In the genomic region with DNA sequence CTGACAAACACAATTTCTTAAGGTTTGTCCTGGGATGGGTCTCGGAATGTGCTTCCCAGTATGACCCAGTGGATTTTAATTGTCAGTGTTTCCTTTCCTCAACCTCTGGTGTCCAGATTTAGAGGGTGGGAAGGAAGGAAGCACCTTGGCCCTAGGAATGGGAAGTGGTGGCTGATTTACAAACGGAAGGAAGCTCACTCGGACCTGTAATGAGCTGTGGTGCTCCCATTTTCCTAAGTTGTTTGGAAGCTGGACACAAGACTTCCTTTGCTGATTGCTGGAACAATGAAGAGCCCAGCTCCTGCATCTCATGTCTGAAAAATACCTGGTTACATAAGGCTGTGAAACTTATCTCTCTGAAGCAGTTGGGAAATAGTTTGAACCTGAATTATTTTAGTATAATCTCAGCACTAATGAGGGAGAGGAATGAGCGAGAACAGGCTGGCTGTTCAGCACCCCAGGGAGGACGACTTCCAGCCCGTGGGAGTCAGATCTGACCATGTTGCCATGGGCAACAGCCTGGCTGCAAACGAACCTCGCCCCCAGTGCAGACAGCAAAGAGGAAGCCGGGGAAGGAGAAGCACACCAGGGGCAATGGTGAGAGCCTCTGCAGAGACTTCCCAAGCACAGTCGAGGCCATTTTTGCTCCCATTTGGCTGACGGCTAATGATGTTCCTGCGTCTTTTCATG, we compare ENCODE assay signal across 13 cellular contexts.
DNase-seq lines count a peak whose midpoint lies in the region; ATAC-seq and TF ChIP-seq lines count a peak whose summit lies in the region.
"Had no signal": no experiment of that assay in that cellular context is flagged by ENCODE, and none has a peak within 500 bp of the region (broad histone marks: within the 10 kb centered on the region; RNA-seq: fewer than 3 reads in every experiment).

No MANE protein-coding gene starts in this region.

- H3F3A ChIP-seq in PC-9 (ENCODE audit: insufficient read depth, low read depth), result no peaks in the 10 kb centered on the region

- H3K9me3 ChIP-seq in Karpas-422 (ENCODE audit: low read length), result no peaks in the 10 kb centered on the region
- H3K9me3 ChIP-seq in iPS-18a (ENCODE audit: control insufficient read depth, low read depth, low read length), result peaks cover 4% of the 10 kb centered on the region
- H3K9me3 ChIP-seq in PC-9 (ENCODE audit: insufficient read depth, low read depth), result no peaks in the 10 kb centered on the region

- H3K27ac ChIP-seq in Karpas-422 (ENCODE audit: low read length) (no peak overlapping the region), angular gyrus (ENCODE audit: low read depth, low read length) (peak overlapping the region; percentile 72), iPS-18a (ENCODE audit: low read length) (peak overlapping the region; percentile 41), PC-9 (no peak overlapping the region)

- no peaks in the 10 kb centered on the region for H3K9me3 Mint-ChIP-seq in activated naive CD4-positive, alpha-beta T cell treated with anti-CD3 and anti-CD28 coated beads, Interleukin-2, amount 10 ng/mL, durations not matched to agents 7 days and 5 days
- H3K9me3 Mint-ChIP-seq: activated CD4-positive, alpha-beta T cell treated with anti-CD3 and anti-CD28 coated beads, Interleukin-2, amount 10 ng/mL, durations not matched to agents 7 days and 5 days; activated naive CD4-positive, alpha-beta T cell treated with anti-CD3 and anti-CD28 coated beads, Interleukin-2, amount 50 U/mL, for 72 hours; effector memory CD8-positive, alpha-beta T cell had no signal

- CTCF ChIA-PET in PC-9 (lab: Charles Lee), result no interaction called here
- CTCF ChIA-PET in activated naive CD4-positive, alpha-beta T cell treated with anti-CD3 and anti-CD28 coated beads, Interleukin-2, amount 10 ng/mL, durations not matched to agents 7 days and 5 days (lab: Charles Lee), result no interaction called here

- no peaks in the 10 kb centered on the region for H3K36me3 Mint-ChIP-seq in activated naive CD4-positive, alpha-beta T cell treated with anti-CD3 and anti-CD28 coated beads, Interleukin-2, amount 10 ng/mL, durations not matched to agents 7 days and 5 days
- H3K36me3 Mint-ChIP-seq: activated naive CD4-positive, alpha-beta T cell treated with anti-CD3 and anti-CD28 coated beads, Interleukin-2, amount 50 U/mL, for 72 hours had no signal

- no peak for ATAC-seq in HG03039 (IDR thresholded peaks at IDR 0.05; ENCODE audit: unreplicated experiment)
- ATAC-seq: activated naive CD4-positive, alpha-beta T cell treated with anti-CD3 and anti-CD28 coated beads, Interleukin-2, amount 50 U/mL, for 72 hours; effector memory CD8-positive, alpha-beta T cell had no signal

- H3K79me2 ChIP-seq in Karpas-422 (ENCODE audit: low read length), result no peaks in the 10 kb centered on the region
- H3K79me2 ChIP-seq in PC-9 (ENCODE audit: low read depth), result no peaks in the 10 kb centered on the region

- H3K9me2 ChIP-seq in Karpas-422 (replicated peaks; ENCODE audit: insufficient read depth, low read length), result no peaks in the 10 kb centered on the region
- no peaks in the 10 kb centered on the region for H3K9me2 ChIP-seq in PC-9 (ENCODE audit: insufficient read depth)

- no peak overlapping the region for H2AFZ ChIP-seq in Karpas-422 (ENCODE audit: low read length)
- no peak overlapping the region for H2AFZ ChIP-seq in PC-9

- H3K4me1 Mint-ChIP-seq in activated naive CD4-positive, alpha-beta T cell treated with anti-CD3 and anti-CD28 coated beads, Interleukin-2, amount 10 ng/mL, durations not matched to agents 7 days and 5 days, result no peaks in the 10 kb centered on the region
- H3K4me1 Mint-ChIP-seq: activated CD4-positive, alpha-beta T cell treated with anti-CD3 and anti-CD28 coated beads, Interleukin-2, amount 10 ng/mL, durations not matched to agents 7 days and 5 days had no signal

- POLR2A ChIA-PET in PC-9 (lab: Charles Lee; ENCODE audit: unreplicated experiment), result interaction anchor here (0.6 kb wide), 1 partner anchor 100 kb away, joined by 5 read pairs; no protein-coding TSS in a partner anchor

- no peak overlapping the region for H3K4me3 Mint-ChIP-seq in activated naive CD4-positive, alpha-beta T cell treated with anti-CD3 and anti-CD28 coated beads, Interleukin-2, amount 10 ng/mL, durations not matched to agents 7 days and 5 days
- H3K4me3 Mint-ChIP-seq: activated CD4-positive, alpha-beta T cell treated with anti-CD3 and anti-CD28 coated beads, Interleukin-2, amount 10 ng/mL, durations not matched to agents 7 days and 5 days; effector memory CD8-positive, alpha-beta T cell had no signal

- no TSS peak for BruUV-seq in PC-9 (replicated peaks; lab: Mats Ljungman, UMichigan)

- H3K9ac ChIP-seq in Karpas-422 (ENCODE audit: low read length), result no peak overlapping the region
- peak overlapping the region; percentile 13 for H3K9ac ChIP-seq in iPS-18a (ENCODE audit: low read length)

- H3K27me3 ChIP-seq in Karpas-422 (ENCODE audit: low read length), result no peaks in the 10 kb centered on the region; the same call in 1 of the 2 replicates
- no peaks in the 10 kb centered on the region for H3K27me3 ChIP-seq in iPS-18a (ENCODE audit: control insufficient read depth, insufficient read depth, low read length)
- peaks cover 86% of the 10 kb centered on the region for H3K27me3 ChIP-seq in PC-9 (ENCODE audit: insufficient read depth, low read depth)

- DNase-seq in Karpas-422 (peak; percentile 44), putamen (ENCODE audit: low spot score) (peak; percentile 32), PC-9 (no peak)
- no peak for DNase-seq in activated CD4-positive, alpha-beta T cell treated with anti-CD3 and anti-CD28 coated beads, Interleukin-2, amount 50 U/mL, for 1 hour
- DNase-seq in activated naive CD4-positive, alpha-beta T cell treated with anti-CD3 and anti-CD28 coated beads, Interleukin-2, amount 10 ng/mL, durations not matched to agents 7 days and 5 days, result no peak
- DNase-seq: activated CD4-positive, alpha-beta T cell treated with anti-CD3 and anti-CD28 coated beads, Interleukin-2, amount 10 ng/mL, durations not matched to agents 7 days and 5 days; DND-41; effector memory CD8-positive, alpha-beta T cell; NCI-H146 had no signal

- H3K4me3 ChIP-seq in Karpas-422 (ENCODE audit: low read length) (no peak overlapping the region), iPS-18a (ENCODE audit: low read length) (no peak overlapping the region), PC-9 (no peak overlapping the region)

- intact Hi-C loops in PC-9 (cut with micrococcal nuclease; ENCODE audit: unreplicated experiment), result no loop called here

- H3K4me1 ChIP-seq in Karpas-422 (ENCODE audit: low read length) (no peaks in the 10 kb centered on the region), iPS-18a (ENCODE audit: control insufficient read depth, low read depth, low read length) (peaks cover 16% of the 10 kb centered on the region), PC-9 (replicated peaks; ENCODE audit: insufficient read depth) (no peaks in the 10 kb centered on the region)

- H4K20me1 ChIP-seq in Karpas-422 (ENCODE audit: insufficient read depth, low read depth, low read length), result no peaks in the 10 kb centered on the region
- H4K20me1 ChIP-seq in PC-9 (ENCODE audit: insufficient read depth), result no peaks in the 10 kb centered on the region; the same call in 1 of the 2 replicates

- peaks cover 43% of the 10 kb centered on the region for H3K27me3 Mint-ChIP-seq in activated naive CD4-positive, alpha-beta T cell treated with anti-CD3 and anti-CD28 coated beads, Interleukin-2, amount 10 ng/mL, durations not matched to agents 7 days and 5 days
- H3K27me3 Mint-ChIP-seq: activated CD4-positive, alpha-beta T cell treated with anti-CD3 and anti-CD28 coated beads, Interleukin-2, amount 10 ng/mL, durations not matched to agents 7 days and 5 days had no signal

- H3K27ac Mint-ChIP-seq in activated naive CD4-positive, alpha-beta T cell treated with anti-CD3 and anti-CD28 coated beads, Interleukin-2, amount 10 ng/mL, durations not matched to agents 7 days and 5 days, result no peak overlapping the region
- H3K27ac Mint-ChIP-seq: activated CD4-positive, alpha-beta T cell treated with anti-CD3 and anti-CD28 coated beads, Interleukin-2, amount 10 ng/mL, durations not matched to agents 7 days and 5 days; activated naive CD4-positive, alpha-beta T cell treated with anti-CD3 and anti-CD28 coated beads, Interleukin-2, amount 50 U/mL, for 72 hours; effector memory CD8-positive, alpha-beta T cell had no signal

- no peak for TF ChIP-seq CTCF in PC-9 (conservative IDR thresholded peaks at IDR 0.05)

- H3K4me2 ChIP-seq in Karpas-422 (ENCODE audit: low read depth, low read length, poor library complexity, severe bottlenecking) (no peak overlapping the region), PC-9 (no peak overlapping the region)

- H3K36me3 ChIP-seq in Karpas-422 (ENCODE audit: insufficient read depth, low read length) (no peaks in the 10 kb centered on the region), iPS-18a (ENCODE audit: control insufficient read depth, low read depth, low read length) (no peaks in the 10 kb centered on the region), PC-9 (ENCODE audit: low read depth) (no peaks in the 10 kb centered on the region)

Comparison
In these comparisons a context has a peak if more than half of its experiments do, and no peak if none do; other contexts are left out.
1. DNase-seq: peak in Karpas-422 (single experiment) and putamen (single experiment); none in PC-9 (0 of 2), activated CD4-positive, alpha-beta T cell treated with anti-CD3 and anti-CD28 coated beads, Interleukin-2, amount 50 U/mL, for 1 hour (single experiment) and activated naive CD4-positive, alpha-beta T cell treated with anti-CD3 and anti-CD28 coated beads, Interleukin-2, amount 10 ng/mL, durations not matched to agents 7 days and 5 days (single experiment).
2. H3K27ac ChIP-seq: peak in angular gyrus (single experiment) and iPS-18a (single experiment); none in Karpas-422 (single experiment) and PC-9 (single experiment).